Comparison of ENCODE assay signal across 8 cellular contexts in the genomic region with DNA sequence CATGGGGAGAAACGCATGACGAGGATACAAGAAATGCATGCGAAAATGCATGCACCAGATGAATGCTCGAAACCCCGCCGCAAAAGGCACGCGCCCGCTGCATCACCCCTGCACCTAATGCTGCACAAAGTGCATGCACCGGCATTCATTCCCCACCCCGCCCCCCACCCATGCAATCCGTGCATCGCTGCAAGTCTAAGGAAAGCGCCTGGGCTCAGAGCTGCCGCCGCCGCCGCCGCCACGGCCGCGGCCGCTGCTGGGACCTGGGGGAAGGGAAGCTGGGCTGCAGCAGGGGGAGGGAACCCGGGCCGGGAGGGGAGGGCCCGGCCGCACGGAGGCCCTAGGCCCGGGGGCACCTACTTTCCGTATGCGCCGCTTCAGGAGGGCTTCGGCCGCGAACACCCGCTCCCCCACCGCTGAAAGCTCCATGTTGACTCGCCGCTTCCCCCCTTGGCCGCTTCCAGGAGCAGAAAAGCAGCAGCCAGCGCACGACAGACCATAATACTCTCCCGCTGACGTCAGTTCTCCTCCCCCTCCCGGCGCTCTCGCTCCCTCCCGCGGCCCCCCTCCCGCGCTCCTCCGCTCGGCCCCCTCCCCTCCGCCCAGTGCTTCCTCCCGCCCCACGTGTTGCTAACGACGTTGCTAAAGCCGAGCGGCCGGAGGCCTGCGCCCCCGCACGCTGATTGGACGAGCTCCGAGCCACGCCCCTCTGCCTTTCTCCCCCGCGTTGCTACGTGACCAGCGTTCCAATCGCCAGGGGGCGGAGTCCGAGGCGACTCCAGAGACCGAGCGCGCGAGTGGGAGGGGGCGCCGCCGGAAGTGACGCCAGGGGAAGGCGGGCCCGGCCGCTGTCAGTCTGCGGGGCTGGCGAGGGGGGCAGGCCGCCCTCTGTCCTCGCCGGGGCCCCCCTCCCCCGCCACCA. TPM values are rescaled to one million over a fixed set of nuclear protein-coding genes. Genes with fewer than 3 reads are reported as not detected.
DNase-seq lines count a peak whose midpoint lies in the region; ATAC-seq and TF ChIP-seq lines count a peak whose summit lies in the region.

A gene (minus strand): TSS at position 508 of the 922 bp plus-strand sequence. CDS start 79 bp downstream, at position 429.

- H3K27me3 Mint-ChIP-seq in WTC11 (ENCODE audit: low read depth): peaks cover 94% of the 10 kb centered on the region

- POLR2A ChIA-PET in AG04450 (lab: Yijun Ruan, JAX): interaction anchor here (0.6 to 1.5 kb wide), 11 partner anchors 12 to 435 kb away, joined by 3 to 29 read pairs (median 4); a partner anchor contains a TSS
- POLR2A ChIA-PET in WTC11 (lab: Charles Lee): interaction anchor here (0.8 to 2.7 kb wide), 12 partner anchors 10 to 197 kb away, joined by 3 to 11 read pairs (median 6); a partner anchor contains a TSS

- H3K27ac ChIP-seq in AG04450 (ENCODE audit: low read depth, low read length) (peak within 1 kb of the TSS; percentile 83), caudate nucleus (ENCODE audit: low read depth, low read length) (peak within 1 kb of the TSS; percentile 80)

- peaks cover 46% of the 10 kb centered on the region for H3K4me1 Mint-ChIP-seq in WTC11

- no peaks in the 10 kb centered on the region; the same call in 1 of the 2 replicates for H3K9me3 ChIP-seq in AG04450 (ENCODE audit: control insufficient read depth, insufficient read depth, low read length)

- ATAC-seq in GM18909 (IDR thresholded peaks at IDR 0.05; ENCODE audit: poor library complexity, unreplicated experiment) (peak; percentile 90), HG03159 (IDR thresholded peaks at IDR 0.05; ENCODE audit: unreplicated experiment) (peak; percentile 92), WTC11 (peak; percentile 71)

- TF ChIP-seq CTCF in AG04450 (IDR thresholded peaks at IDR 0.05; ENCODE audit: low read depth, low read length): no peak
- TF ChIP-seq CTCF in WTC11 (IDR thresholded peaks at IDR 0.05): no peak

- peaks cover 44% of the 10 kb centered on the region for H3K27me3 ChIP-seq in AG04450 (ENCODE audit: control insufficient read depth, insufficient read depth, low read length)

- peak within 1 kb of the TSS; percentile 85 for H3K4me3 ChIP-seq in AG04450 (ENCODE audit: low read depth, low read length)

- peak within 1 kb of the TSS; percentile 68 for H3K4me3 Mint-ChIP-seq in WTC11

- no peaks in the 10 kb centered on the region for H3K36me3 Mint-ChIP-seq in WTC11

- H3K9me3 Mint-ChIP-seq in WTC11: no peaks in the 10 kb centered on the region

- DNase-seq in AG04450 (ENCODE audit: low read depth, low spot score): peak; percentile 99
- DNase-seq in NCI-H2227 treated with DMSO at 0.1 percent for 48 hours (lab: John Stamatoyannopoulos, UW): peak; percentile 99
- peak; percentile 100 for DNase-seq in WTC11 (ENCODE audit: low spot score)
- DNase-seq in caudate nucleus (lab: John Stamatoyannopoulos, UW): peak; percentile 94 to 100 (median 99)
- peak; percentile 99 for DNase-seq in inferior parietal cortex (ENCODE audit: extremely low spot score)
- DNase-seq in smooth muscle cell of the brain vasculature (ENCODE audit: low read depth, low spot score): peak; percentile 99

- no peak within 1 kb of the TSS for H3K27ac Mint-ChIP-seq in WTC11

- CTCF ChIA-PET in AG04450 (lab: Charles Lee): interaction anchor here (0.5 to 1.1 kb wide), 9 partner anchors 10 to 209 kb away, joined by 3 to 11 read pairs (median 4); a partner anchor contains a TSS
- CTCF ChIA-PET in WTC11 (lab: Charles Lee): interaction anchor here (0.5 to 9.2 kb wide), 29 partner anchors 8 to 813 kb away, joined by 3 to 119 read pairs (median 5); a partner anchor contains a TSS

TF ChIP-seq in WTC11, 78 proteins besides CTCF, POLR2A, EP300 and RAD21:
- TF ChIP-seq NFYB (CRISPR knock-in tag; conservative IDR thresholded peaks at IDR 0.05; ENCODE audit: low read depth): peak; percentile 95
- peak; percentile 86 for TF ChIP-seq SP1 (CRISPR knock-in tag; conservative IDR thresholded peaks at IDR 0.05)
- peak; percentile 91 for TF ChIP-seq CREM (CRISPR knock-in tag; IDR thresholded peaks at IDR 0.05)
- TF ChIP-seq, protein P1, sequence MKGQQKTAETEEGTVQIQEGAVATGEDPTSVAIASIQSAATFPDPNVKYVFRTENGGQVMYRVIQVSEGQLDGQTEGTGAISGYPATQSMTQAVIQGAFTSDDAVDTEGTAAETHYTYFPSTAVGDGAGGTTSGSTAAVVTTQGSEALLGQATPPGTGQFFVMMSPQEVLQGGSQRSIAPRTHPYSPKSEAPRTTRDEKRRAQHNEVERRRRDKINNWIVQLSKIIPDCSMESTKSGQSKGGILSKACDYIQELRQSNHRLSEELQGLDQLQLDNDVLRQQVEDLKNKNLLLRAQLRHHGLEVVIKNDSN (CRISPR knock-in tag; IDR thresholded peaks at IDR 0.05): peak; percentile 72; the same call in 1 of the 2 replicates
- TF ChIP-seq, protein P2, sequence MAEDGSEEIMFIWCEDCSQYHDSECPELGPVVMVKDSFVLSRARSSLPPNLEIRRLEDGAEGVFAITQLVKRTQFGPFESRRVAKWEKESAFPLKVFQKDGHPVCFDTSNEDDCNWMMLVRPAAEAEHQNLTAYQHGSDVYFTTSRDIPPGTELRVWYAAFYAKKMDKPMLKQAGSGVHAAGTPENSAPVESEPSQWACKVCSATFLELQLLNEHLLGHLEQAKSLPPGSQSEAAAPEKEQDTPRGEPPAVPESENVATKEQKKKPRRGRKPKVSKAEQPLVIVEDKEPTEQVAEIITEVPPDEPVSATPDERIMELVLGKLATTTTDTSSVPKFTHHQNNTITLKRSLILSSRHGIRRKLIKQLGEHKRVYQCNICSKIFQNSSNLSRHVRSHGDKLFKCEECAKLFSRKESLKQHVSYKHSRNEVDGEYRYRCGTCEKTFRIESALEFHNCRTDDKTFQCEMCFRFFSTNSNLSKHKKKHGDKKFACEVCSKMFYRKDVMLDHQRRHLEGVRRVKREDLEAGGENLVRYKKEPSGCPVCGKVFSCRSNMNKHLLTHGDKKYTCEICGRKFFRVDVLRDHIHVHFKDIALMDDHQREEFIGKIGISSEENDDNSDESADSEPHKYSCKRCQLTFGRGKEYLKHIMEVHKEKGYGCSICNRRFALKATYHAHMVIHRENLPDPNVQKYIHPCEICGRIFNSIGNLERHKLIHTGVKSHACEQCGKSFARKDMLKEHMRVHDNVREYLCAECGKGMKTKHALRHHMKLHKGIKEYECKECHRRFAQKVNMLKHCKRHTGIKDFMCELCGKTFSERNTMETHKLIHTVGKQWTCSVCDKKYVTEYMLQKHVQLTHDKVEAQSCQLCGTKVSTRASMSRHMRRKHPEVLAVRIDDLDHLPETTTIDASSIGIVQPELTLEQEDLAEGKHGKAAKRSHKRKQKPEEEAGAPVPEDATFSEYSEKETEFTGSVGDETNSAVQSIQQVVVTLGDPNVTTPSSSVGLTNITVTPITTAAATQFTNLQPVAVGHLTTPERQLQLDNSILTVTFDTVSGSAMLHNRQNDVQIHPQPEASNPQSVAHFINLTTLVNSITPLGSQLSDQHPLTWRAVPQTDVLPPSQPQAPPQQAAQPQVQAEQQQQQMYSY (CRISPR knock-in tag; IDR thresholded peaks at IDR 0.05): no peak
- TF ChIP-seq JUN (CRISPR knock-in tag; IDR thresholded peaks at IDR 0.05): 0 out of 2 replicates have a peak, but pooled peaks have one; percentile 49
- TF ChIP-seq, protein P3, sequence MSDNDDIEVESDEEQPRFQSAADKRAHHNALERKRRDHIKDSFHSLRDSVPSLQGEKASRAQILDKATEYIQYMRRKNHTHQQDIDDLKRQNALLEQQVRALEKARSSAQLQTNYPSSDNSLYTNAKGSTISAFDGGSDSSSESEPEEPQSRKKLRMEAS (CRISPR knock-in tag; IDR thresholded peaks at IDR 0.05): peak; percentile 43; the same call in 1 of the 2 replicates
- peak; percentile 88 for TF ChIP-seq GABPB1 (CRISPR knock-in tag; IDR thresholded peaks at IDR 0.05)
- no peak for TF ChIP-seq NR2C2 (CRISPR knock-in tag; IDR thresholded peaks at IDR 0.05)
- TF ChIP-seq, protein P4, sequence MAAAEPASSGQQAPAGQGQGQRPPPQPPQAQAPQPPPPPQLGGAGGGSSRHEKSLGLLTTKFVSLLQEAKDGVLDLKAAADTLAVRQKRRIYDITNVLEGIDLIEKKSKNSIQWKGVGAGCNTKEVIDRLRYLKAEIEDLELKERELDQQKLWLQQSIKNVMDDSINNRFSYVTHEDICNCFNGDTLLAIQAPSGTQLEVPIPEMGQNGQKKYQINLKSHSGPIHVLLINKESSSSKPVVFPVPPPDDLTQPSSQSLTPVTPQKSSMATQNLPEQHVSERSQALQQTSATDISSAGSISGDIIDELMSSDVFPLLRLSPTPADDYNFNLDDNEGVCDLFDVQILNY (CRISPR knock-in tag; IDR thresholded peaks at IDR 0.05): no peak
- TF ChIP-seq, protein P5, sequence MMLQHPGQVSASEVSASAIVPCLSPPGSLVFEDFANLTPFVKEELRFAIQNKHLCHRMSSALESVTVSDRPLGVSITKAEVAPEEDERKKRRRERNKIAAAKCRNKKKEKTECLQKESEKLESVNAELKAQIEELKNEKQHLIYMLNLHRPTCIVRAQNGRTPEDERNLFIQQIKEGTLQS (CRISPR knock-in tag; conservative IDR thresholded peaks at IDR 0.05): no peak
- TF ChIP-seq, protein P6, sequence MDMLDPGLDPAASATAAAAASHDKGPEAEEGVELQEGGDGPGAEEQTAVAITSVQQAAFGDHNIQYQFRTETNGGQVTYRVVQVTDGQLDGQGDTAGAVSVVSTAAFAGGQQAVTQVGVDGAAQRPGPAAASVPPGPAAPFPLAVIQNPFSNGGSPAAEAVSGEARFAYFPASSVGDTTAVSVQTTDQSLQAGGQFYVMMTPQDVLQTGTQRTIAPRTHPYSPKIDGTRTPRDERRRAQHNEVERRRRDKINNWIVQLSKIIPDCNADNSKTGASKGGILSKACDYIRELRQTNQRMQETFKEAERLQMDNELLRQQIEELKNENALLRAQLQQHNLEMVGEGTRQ (CRISPR knock-in tag; IDR thresholded peaks at IDR 0.05): peak; percentile 74
- TF ChIP-seq, protein P7, sequence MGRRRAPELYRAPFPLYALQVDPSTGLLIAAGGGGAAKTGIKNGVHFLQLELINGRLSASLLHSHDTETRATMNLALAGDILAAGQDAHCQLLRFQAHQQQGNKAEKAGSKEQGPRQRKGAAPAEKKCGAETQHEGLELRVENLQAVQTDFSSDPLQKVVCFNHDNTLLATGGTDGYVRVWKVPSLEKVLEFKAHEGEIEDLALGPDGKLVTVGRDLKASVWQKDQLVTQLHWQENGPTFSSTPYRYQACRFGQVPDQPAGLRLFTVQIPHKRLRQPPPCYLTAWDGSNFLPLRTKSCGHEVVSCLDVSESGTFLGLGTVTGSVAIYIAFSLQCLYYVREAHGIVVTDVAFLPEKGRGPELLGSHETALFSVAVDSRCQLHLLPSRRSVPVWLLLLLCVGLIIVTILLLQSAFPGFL (CRISPR knock-in tag; IDR thresholded peaks at IDR 0.05; ENCODE audit: borderline replicate concordance): no peak
- no peak for TF ChIP-seq ZNF317 (CRISPR knock-in tag; IDR thresholded peaks at IDR 0.05; ENCODE audit: borderline replicate concordance, low read depth)
TF ChIP-seq in WTC11: peak in this region for 8.

RNA-seq across cellular contexts. Expression of the gene that starts here (rescaled TPM):
- 0.37 and 1.5 TPM in 2 replicates for polyA plus RNA-seq in AG04450 (2011; rRNA removed)
- polyA minus RNA-seq in AG04450 (2011; rRNA and poly(A)+ RNA removed): 0.87 and 1.4 TPM in 2 replicates
- total RNA-seq in WTC11 (2021): 1.8 to 2.1 TPM (median 2.0 TPM) in 3 replicates

Comparison
In these comparisons a context has a peak if more than half of its experiments do, and no peak if none do; other contexts are left out.
1. Peak in every context shown above with its lines: DNase-seq, ATAC-seq, H3K4me3 ChIP-seq and H3K27ac ChIP-seq.